1 cellular context compared by ENCODE assay signal in the genomic region with DNA sequence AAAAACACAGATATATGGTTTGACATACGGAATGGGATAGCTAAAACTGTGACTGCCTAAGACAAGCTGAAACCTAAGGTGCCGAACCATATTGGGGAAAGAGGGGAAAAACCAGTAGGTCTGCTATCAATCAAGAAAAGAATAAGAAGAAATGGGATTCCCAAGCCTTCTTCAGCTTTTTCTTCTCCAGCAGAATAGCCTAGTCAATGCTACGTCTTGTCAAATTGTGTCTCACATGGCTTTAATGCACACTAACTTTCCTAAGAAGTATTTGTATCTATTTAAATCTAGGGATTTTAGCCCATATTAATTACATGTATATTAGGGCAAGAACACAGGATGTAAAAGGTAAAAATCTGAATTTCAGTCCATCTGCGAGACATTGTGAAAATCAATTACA.
TF ChIP-seq lines count a peak whose summit lies in the region.

No MANE protein-coding gene starts in this region.

TF ChIP-seq in WTC11, 78 proteins besides CTCF, POLR2A, EP300 and RAD21 (continued from another document):
- TF ChIP-seq, protein P1, sequence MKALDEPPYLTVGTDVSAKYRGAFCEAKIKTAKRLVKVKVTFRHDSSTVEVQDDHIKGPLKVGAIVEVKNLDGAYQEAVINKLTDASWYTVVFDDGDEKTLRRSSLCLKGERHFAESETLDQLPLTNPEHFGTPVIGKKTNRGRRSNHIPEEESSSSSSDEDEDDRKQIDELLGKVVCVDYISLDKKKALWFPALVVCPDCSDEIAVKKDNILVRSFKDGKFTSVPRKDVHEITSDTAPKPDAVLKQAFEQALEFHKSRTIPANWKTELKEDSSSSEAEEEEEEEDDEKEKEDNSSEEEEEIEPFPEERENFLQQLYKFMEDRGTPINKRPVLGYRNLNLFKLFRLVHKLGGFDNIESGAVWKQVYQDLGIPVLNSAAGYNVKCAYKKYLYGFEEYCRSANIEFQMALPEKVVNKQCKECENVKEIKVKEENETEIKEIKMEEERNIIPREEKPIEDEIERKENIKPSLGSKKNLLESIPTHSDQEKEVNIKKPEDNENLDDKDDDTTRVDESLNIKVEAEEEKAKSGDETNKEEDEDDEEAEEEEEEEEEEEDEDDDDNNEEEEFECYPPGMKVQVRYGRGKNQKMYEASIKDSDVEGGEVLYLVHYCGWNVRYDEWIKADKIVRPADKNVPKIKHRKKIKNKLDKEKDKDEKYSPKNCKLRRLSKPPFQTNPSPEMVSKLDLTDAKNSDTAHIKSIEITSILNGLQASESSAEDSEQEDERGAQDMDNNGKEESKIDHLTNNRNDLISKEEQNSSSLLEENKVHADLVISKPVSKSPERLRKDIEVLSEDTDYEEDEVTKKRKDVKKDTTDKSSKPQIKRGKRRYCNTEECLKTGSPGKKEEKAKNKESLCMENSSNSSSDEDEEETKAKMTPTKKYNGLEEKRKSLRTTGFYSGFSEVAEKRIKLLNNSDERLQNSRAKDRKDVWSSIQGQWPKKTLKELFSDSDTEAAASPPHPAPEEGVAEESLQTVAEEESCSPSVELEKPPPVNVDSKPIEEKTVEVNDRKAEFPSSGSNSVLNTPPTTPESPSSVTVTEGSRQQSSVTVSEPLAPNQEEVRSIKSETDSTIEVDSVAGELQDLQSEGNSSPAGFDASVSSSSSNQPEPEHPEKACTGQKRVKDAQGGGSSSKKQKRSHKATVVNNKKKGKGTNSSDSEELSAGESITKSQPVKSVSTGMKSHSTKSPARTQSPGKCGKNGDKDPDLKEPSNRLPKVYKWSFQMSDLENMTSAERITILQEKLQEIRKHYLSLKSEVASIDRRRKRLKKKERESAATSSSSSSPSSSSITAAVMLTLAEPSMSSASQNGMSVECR (CRISPR knock-in tag; IDR thresholded peaks at IDR 0.05; ENCODE audit: borderline replicate concordance), result no peak
- TF ChIP-seq, protein P2, sequence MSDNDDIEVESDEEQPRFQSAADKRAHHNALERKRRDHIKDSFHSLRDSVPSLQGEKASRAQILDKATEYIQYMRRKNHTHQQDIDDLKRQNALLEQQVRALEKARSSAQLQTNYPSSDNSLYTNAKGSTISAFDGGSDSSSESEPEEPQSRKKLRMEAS (CRISPR knock-in tag; IDR thresholded peaks at IDR 0.05), result no peak
- TF ChIP-seq PRRX2 (CRISPR knock-in tag; IDR thresholded peaks at IDR 0.05), result no peak
- no peak for TF ChIP-seq KAT7 (CRISPR knock-in tag; IDR thresholded peaks at IDR 0.05; ENCODE audit: borderline replicate concordance)
- TF ChIP-seq SOX15 (CRISPR knock-in tag; IDR thresholded peaks at IDR 0.05), result no peak
- no peak for TF ChIP-seq RELA (CRISPR knock-in tag; IDR thresholded peaks at IDR 0.05; ENCODE audit: borderline replicate concordance)
- no peak for TF ChIP-seq IRF2 (CRISPR knock-in tag; IDR thresholded peaks at IDR 0.05; ENCODE audit: borderline replicate concordance, low read depth)
- no peak for TF ChIP-seq OVOL2 (CRISPR knock-in tag; IDR thresholded peaks at IDR 0.05; ENCODE audit: borderline replicate concordance)
- TF ChIP-seq, protein P3, sequence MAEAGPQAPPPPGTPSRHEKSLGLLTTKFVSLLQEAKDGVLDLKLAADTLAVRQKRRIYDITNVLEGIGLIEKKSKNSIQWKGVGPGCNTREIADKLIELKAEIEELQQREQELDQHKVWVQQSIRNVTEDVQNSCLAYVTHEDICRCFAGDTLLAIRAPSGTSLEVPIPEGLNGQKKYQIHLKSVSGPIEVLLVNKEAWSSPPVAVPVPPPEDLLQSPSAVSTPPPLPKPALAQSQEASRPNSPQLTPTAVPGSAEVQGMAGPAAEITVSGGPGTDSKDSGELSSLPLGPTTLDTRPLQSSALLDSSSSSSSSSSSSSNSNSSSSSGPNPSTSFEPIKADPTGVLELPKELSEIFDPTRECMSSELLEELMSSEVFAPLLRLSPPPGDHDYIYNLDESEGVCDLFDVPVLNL (CRISPR knock-in tag; IDR thresholded peaks at IDR 0.05; ENCODE audit: borderline replicate concordance, low read depth), result no peak
- TF ChIP-seq ZNF232 (CRISPR knock-in tag; IDR thresholded peaks at IDR 0.05), result no peak
- TF ChIP-seq NR1H2 (CRISPR knock-in tag; IDR thresholded peaks at IDR 0.05), result no peak
- TF ChIP-seq CBFB (CRISPR knock-in tag; IDR thresholded peaks at IDR 0.05; ENCODE audit: low read depth), result no peak
- TF ChIP-seq, protein P4, sequence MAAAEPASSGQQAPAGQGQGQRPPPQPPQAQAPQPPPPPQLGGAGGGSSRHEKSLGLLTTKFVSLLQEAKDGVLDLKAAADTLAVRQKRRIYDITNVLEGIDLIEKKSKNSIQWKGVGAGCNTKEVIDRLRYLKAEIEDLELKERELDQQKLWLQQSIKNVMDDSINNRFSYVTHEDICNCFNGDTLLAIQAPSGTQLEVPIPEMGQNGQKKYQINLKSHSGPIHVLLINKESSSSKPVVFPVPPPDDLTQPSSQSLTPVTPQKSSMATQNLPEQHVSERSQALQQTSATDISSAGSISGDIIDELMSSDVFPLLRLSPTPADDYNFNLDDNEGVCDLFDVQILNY (CRISPR knock-in tag; IDR thresholded peaks at IDR 0.05), result no peak
- TF ChIP-seq HMGA2 (CRISPR knock-in tag; IDR thresholded peaks at IDR 0.05), result no peak
